In genomic region chr22:46115388-46115678, GRCh38 we compare ENCODE assay signal across 15 cellular contexts. TPM values are rescaled to one million over a fixed set of nuclear protein-coding genes. Genes with fewer than 3 reads are reported as not detected.
DNase-seq lines count a peak whose midpoint lies in the region; ATAC-seq and TF ChIP-seq lines count a peak whose summit lies in the region.
"Had no signal": no experiment of that assay in that cellular context is flagged by ENCODE, and none has a peak within 500 bp of the region (broad histone marks: within the 10 kb centered on the region; RNA-seq: fewer than 3 reads in every experiment).

No MANE protein-coding gene starts in this region.

- no peaks in the 10 kb centered on the region for H3K27me3 ChIP-seq in BLaER1
- no peaks in the 10 kb centered on the region for H3K27me3 ChIP-seq in RWPE2 (ENCODE audit: insufficient read depth, poor library complexity, severe bottlenecking)
- no peaks in the 10 kb centered on the region for H3K27me3 ChIP-seq in fibroblast of lung (ENCODE audit: control insufficient read depth, insufficient read depth, low read length)

- H3K4me1 ChIP-seq in BLaER1 (peaks cover 72% of the 10 kb centered on the region), RWPE2 (ENCODE audit: insufficient read depth, poor library complexity, severe bottlenecking) (no peaks in the 10 kb centered on the region), fibroblast of lung (ENCODE audit: control insufficient read depth, extremely low read depth, insufficient read depth, low read length) (peaks cover 50% of the 10 kb centered on the region)

- H4K20me1 ChIP-seq in BLaER1 (no peaks in the 10 kb centered on the region), fibroblast of lung (ENCODE audit: control insufficient read depth, extremely low read depth, insufficient read depth, low read length) (no peaks in the 10 kb centered on the region)

- no peak for TF ChIP-seq CTCF in RWPE2 (IDR thresholded peaks at IDR 0.05; ENCODE audit: poor library complexity, severe bottlenecking)
- no peak for TF ChIP-seq CTCF in fibroblast of lung (conservative IDR thresholded peaks at IDR 0.05 in 1 of 2, IDR thresholded peaks at IDR 0.05 in 1 of 2; ENCODE audit: low read depth in 1 of 2, low read length in 2 of 2)

- H2AFZ ChIP-seq in fibroblast of lung (ENCODE audit: low read length), result no peak overlapping the region

- H3K9me3 ChIP-seq in BLaER1, result no peaks in the 10 kb centered on the region
- H3K9me3 ChIP-seq in RWPE2 (ENCODE audit: severe bottlenecking), result no peaks in the 10 kb centered on the region
- H3K9me3 ChIP-seq in fibroblast of lung (ENCODE audit: control insufficient read depth, insufficient read depth, low read depth, low read length), result no peaks in the 10 kb centered on the region

- peak; percentile 2 for ATAC-seq in RWPE2 (ENCODE audit: low read depth)

- H3K4me2 ChIP-seq in BLaER1 (no peak overlapping the region), fibroblast of lung (ENCODE audit: extremely low read depth, insufficient read depth, low read length) (no peak overlapping the region)

- peaks cover 14% of the 10 kb centered on the region for H3K36me3 ChIP-seq in BLaER1
- H3K36me3 ChIP-seq in RWPE2 (ENCODE audit: low read depth), result peaks cover 30% of the 10 kb centered on the region
- H3K36me3 ChIP-seq in fibroblast of lung (ENCODE audit: control insufficient read depth, insufficient read depth, low read length), result peaks cover 45% of the 10 kb centered on the region

- no peak overlapping the region for H3K9ac ChIP-seq in BLaER1
- H3K9ac ChIP-seq in fibroblast of lung (ENCODE audit: insufficient read depth, low read length), result no peak overlapping the region

- 0 out of 2 replicates have a peak overlapping the region, but pooled peaks have one; percentile 6 for H3K27ac ChIP-seq in BLaER1
- peak overlapping the region; percentile 58 for H3K27ac ChIP-seq in RWPE2 (ENCODE audit: poor library complexity, severe bottlenecking)
- peak overlapping the region; percentile 45 for H3K27ac ChIP-seq in fibroblast of lung (ENCODE audit: insufficient read depth, low read length)
- peak overlapping the region in 15 of 21 experiments; percentile 0 to 84 (median 61) for H3K27ac ChIP-seq in skin epidermis

- H3K4me3 ChIP-seq in BLaER1, result no peak overlapping the region
- H3K4me3 ChIP-seq in RWPE2 (ENCODE audit: severe bottlenecking), result no peak overlapping the region
- no peak overlapping the region for H3K4me3 ChIP-seq in fibroblast of lung (replicated peaks in 1 of 4; ENCODE audit: control extremely low read depth in 1 of 4, insufficient read depth in 1 of 4, low read depth in 3 of 4, low read length in 4 of 4)
- H3K4me3 ChIP-seq in skin epidermis, result no peak overlapping the region

- DNase-seq in RWPE2 (ENCODE audit: low spot score) (no peak), fibroblast of lung (ENCODE audit: low read depth in 2 of 2) (no peak), hippocampal formation (lab: John Stamatoyannopoulos, UW) (no peak), foreskin melanocyte (no peak), DMS79 treated with DMSO at 0.1 percent for 48 hours (lab: John Stamatoyannopoulos, UW) (no peak), putamen (ENCODE audit: low spot score) (no peak)
- DNase-seq: activated naive CD4-positive, alpha-beta T cell treated with Interleukin-2 at 50 U/mL for 16 hours; AML-193; cerebellar nuclear complex; KG1; nephron progenitor cell; RPMI8226; stimulated activated CD4-positive, alpha-beta T cell treated with anti-CD3 and anti-CD28 coated beads, Interleukin-12 subunit alpha, Interleukin-12 subunit beta, amount 100 ng/mL, for 4 hours had no signal

- H3K79me2 ChIP-seq in fibroblast of lung (ENCODE audit: control insufficient read depth, insufficient read depth, low read length), result peaks cover 27% of the 10 kb centered on the region

RNA-seq across cellular contexts. Expression of gene PPARA, which starts 35.0 kb away (rescaled TPM):
- total RNA-seq in fibroblast of lung, result 14.6 and 17.5 TPM in 2 replicates
- 7.9 and 10.2 TPM in 2 replicates for polyA plus RNA-seq in fibroblast of lung
- 5.4 and 7.3 TPM in 2 replicates for polyA plus RNA-seq in fibroblast of lung (2012)
- 17.7 and 19.3 TPM in 2 replicates for polyA minus RNA-seq in fibroblast of lung (ENCODE audit: low replicate concordance)

Comparison
In these comparisons a context has a peak if more than half of its experiments do, and no peak if none do; other contexts are left out.
1. H3K27ac ChIP-seq: peak in every context shown above with its lines; median percentile 61 in skin epidermis; 58 in RWPE2; 45 in fibroblast of lung; 6 in BLaER1.